ENCODE assay signal across 8 cellular contexts in the genomic region with DNA sequence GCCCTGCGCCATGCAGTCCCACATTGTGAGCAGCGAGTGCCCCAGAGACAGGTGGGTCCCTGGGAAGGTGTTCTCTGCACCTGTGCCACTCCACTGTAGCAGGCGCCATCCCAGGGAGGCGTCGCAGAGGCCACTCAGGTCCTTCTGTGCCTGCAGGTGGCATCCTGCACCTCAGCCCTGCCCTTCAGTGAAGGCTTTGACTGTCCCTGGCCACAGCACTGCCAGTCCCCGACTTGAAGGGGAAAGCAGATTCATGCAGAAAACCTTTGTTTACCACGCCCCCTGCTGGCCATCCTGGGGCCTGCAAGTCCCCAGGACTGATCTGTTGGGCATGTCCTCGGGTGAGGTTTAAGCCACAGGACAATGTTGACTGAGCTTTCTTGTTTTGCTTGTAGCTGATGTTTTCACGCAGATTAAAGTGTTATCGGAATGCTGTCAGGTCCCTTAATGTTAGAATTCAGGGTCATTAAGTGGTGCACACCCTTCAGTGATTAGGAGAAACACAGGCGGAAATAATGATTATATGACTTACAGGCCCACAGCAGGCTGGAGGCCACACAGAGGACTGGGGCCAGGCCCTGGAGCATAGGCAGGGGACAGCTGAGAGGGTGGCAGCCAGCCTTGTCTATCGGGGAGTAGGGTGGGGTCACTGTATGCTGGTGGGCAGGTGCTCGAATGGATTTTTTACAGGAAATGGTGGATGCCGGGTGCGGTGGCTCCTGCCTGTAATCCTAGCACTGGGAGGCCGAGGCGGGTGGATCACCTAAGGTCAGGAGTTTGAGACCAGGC. TPM values are rescaled to one million over a fixed set of nuclear protein-coding genes. Genes with fewer than 3 reads are reported as not detected.
A peak's percentile ranks its signal among the peaks of the same experiment; 100 is the strongest.
DNase-seq lines count a peak whose midpoint lies in the region; ATAC-seq and TF ChIP-seq lines count a peak whose summit lies in the region.

No MANE protein-coding gene starts in this region.

- H3K27ac ChIP-seq in adrenal gland (peak overlapping the region in 1 of 5 donors; percentile 39), heart right ventricle (peak overlapping the region in 9 of 10 donors; percentile 63 to 87 (median 81))

- peaks cover 6 to 13% of the 10 kb centered on the region in 2 donors for H3K4me1 ChIP-seq in adrenal gland (replicated peaks in 1 of 2)
- peaks cover 13 to 82% (median 43%) of the 10 kb centered on the region in 9 donors for H3K4me1 ChIP-seq in heart right ventricle

- intact Hi-C loops in adrenal gland (cut with DNase I): loop anchor here (5.0 kb wide), 1 partner anchor 34 kb away; no protein-coding TSS in a partner anchor
- intact Hi-C loops in heart right ventricle (cut with DNase I): loop anchor here (1.0 to 10.0 kb wide), 7 partner anchors 33 to 382 kb away; a partner anchor contains a TSS

- H3K36me3 ChIP-seq in adrenal gland (replicated peaks in 1 of 2) (peaks cover 0 to 14% of the 10 kb centered on the region in 2 donors), heart right ventricle (peaks cover 0 to 77% (median 9%) of the 10 kb centered on the region in 9 donors)

- TF ChIP-seq POLR2A in adrenal gland (IDR thresholded peaks at IDR 0.05): peak in 1 of 2 donors; percentile 8

- ATAC-seq in heart right ventricle (peak in 7 of 8 donors; percentile 42 to 81 (median 61)), HG03460 (IDR thresholded peaks at IDR 0.05; ENCODE audit: unreplicated experiment) (no peak)

- H3K4me3 ChIP-seq in adrenal gland: no peak overlapping the region
- H3K4me3 ChIP-seq in heart right ventricle: peak overlapping the region in 1 of 10 donors; percentile 9
- H3K4me3 ChIP-seq in retinal pigment epithelial cell (ENCODE audit: low read length): no peak overlapping the region

- DNase-seq in NCI-H524 (lab: John Stamatoyannopoulos, UW) (peak; percentile 54 to 84), NCI-H524 treated with DMSO at 0.1 percent for 48 hours (lab: John Stamatoyannopoulos, UW) (no peak), NCI-H1436 treated with DMSO at 0.1 percent for 48 hours (lab: John Stamatoyannopoulos, UW) (peak; percentile 9), T-helper 2 cell (peak; percentile 70 to 91 (median 84)), adrenal gland (peak; percentile 84 to 98 (median 94)), heart right ventricle (peak; percentile 89), retinal pigment epithelial cell (ENCODE audit: low read depth) (no peak)

- H3K27me3 ChIP-seq in adrenal gland (no peaks in the 10 kb centered on the region), heart right ventricle (no peaks in the 10 kb centered on the region)

- 40 to 57% (median 51%) methylated on average over 7 to 17 of the region's 17 CpGs for WGBS in adrenal gland, 4 donors
- WGBS in heart right ventricle, 2 donors: 53% methylated on average over 17 of the region's 17 CpGs

- H3K9me3 ChIP-seq in adrenal gland (replicated peaks in 1 of 3) (no peaks in the 10 kb centered on the region), heart right ventricle (no peaks in the 10 kb centered on the region)

- peak; percentile 91 to 99 (median 94) for TF ChIP-seq CTCF in adrenal gland (IDR thresholded peaks at IDR 0.05)
- peak; percentile 97 to 99 (median 99) for TF ChIP-seq CTCF in heart right ventricle (IDR thresholded peaks at IDR 0.05)
- TF ChIP-seq CTCF in retinal pigment epithelial cell (conservative IDR thresholded peaks at IDR 0.05; ENCODE audit: low read depth, low read length): peak; percentile 99

RNA-seq across cellular contexts. Expression of a gene that starts 5.0 kb away (rescaled TPM):
- total RNA-seq in adrenal gland (10 to 100 TPM in 7 of 8 donors, 1 to 10 TPM in 1; 8.1 to 26.5 (median 11.4) TPM), heart right ventricle (10 to 100 TPM in 2 of 10 donors, 1 to 10 TPM in 8; 2.3 to 15.6 (median 3.9) TPM)
- polyA plus RNA-seq in adrenal gland (10 to 100 TPM in 2 of 3 donors, 1 to 10 TPM in 1; 5.5 to 21.1 (median 19.7) TPM), heart right ventricle (10 to 100 TPM in 1 of 2 donors, 1 to 10 TPM in 1; 6.0 to 16.2 TPM)

RNA-seq across cellular contexts. Expression of a gene that starts 5.2 kb away (rescaled TPM):
- total RNA-seq in adrenal gland (100 to 1,000 TPM in 1 of 8 donors, 10 to 100 TPM in 7; 29.0 to 119 (median 59.7) TPM), heart right ventricle (10 to 100 TPM; 28.1 to 45.6 (median 34.3) TPM)
- polyA plus RNA-seq in adrenal gland (10 to 100 TPM; 14.9 to 45.0 (median 43.5) TPM), heart right ventricle (10 to 100 TPM; 28.6 to 33.0 TPM)

RNA-seq across cellular contexts. Expression of a gene that starts 14.2 kb away (rescaled TPM):
- total RNA-seq in adrenal gland: 10 to 100 TPM; 29.2 to 53.2 (median 38.1) TPM
- polyA plus RNA-seq in adrenal gland: 10 to 100 TPM; 19.0 to 81.0 (median 24.6) TPM
- 10 to 100 TPM; 10.9 to 17.7 (median 12.8) TPM for total RNA-seq in heart right ventricle
- polyA plus RNA-seq in heart right ventricle: 10 to 100 TPM; 11.2 to 16.2 TPM

RNA-seq across cellular contexts. Expression of a gene that starts 42.2 kb away (rescaled TPM):
- total RNA-seq in adrenal gland: 1 to 10 TPM in 5 of 8 donors, under 1 TPM in 3; 0.56 to 6.2 (median 1.4) TPM
- 1 to 10 TPM in 2 of 3 donors, under 1 TPM in 1; 0.44 to 2.2 (median 2.2) TPM for polyA plus RNA-seq in adrenal gland
- 1 to 10 TPM in 3 of 10 donors, under 1 TPM in 7; 0.24 to 1.5 (median 0.70) TPM for total RNA-seq in heart right ventricle
- under 1 TPM; 0.73 to 0.97 TPM for polyA plus RNA-seq in heart right ventricle

Comparison
In these comparisons a context has a peak if more than half of its experiments do, and no peak if none do; other contexts are left out.
1. DNase-seq: peak in NCI-H524 (2 of 2), NCI-H1436 treated with DMSO at 0.1 percent for 48 hours (single experiment), T-helper 2 cell (5 of 5), adrenal gland (7 of 7) and heart right ventricle (2 of 2); none in NCI-H524 treated with DMSO at 0.1 percent for 48 hours (single experiment) and retinal pigment epithelial cell (single experiment).
2. Peak in every context shown above with its lines, with median percentiles within 50 percentile points of each other: CTCF ChIP-seq.